Comparison of ENCODE assay signal across 7 cellular contexts in the genomic region with DNA sequence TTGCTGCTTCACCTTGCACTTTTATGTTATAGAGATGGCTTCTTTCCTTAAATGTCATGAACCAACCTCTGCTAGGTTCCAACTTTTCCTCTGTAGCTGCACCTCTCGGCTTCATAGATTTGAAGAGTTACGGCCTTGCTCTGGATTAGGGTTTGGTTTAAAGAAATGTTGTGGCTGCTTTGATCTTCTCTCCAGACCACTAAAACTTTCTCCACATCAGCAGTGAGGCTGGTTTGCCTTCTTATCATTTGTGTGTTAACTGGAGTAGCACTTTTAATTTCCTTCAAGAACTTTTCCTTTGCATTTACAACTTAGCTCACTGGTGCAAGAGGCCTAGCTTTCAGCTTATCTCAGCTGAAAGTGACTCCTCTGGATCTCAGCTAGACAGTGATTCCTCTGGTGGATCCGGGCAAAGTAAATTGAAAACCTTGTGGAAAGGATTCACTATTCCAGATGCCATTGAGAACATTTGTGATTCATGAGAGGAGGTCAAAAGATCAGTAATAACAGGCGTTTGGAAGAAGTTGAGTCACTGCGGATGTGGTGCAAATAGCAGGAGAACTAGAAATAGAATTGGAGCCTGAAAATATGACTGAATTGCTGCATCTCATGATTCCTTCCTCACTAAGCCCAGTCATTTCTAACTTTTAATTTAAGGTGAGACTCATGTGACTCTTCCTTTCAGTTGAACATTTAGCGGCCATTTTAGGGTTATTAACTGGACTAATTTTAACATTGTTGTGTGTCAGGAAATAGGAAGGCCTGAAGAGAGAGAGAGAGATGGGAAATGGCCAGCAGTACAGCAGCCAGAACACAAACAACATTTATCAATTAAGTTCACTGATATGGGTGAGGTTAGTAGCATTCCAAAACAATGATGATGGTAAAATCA. TPM values are rescaled to one million over a fixed set of nuclear protein-coding genes. Genes with fewer than 3 reads are reported as not detected.
DNase-seq lines count a peak whose midpoint lies in the region; ATAC-seq and TF ChIP-seq lines count a peak whose summit lies in the region.

No MANE protein-coding gene starts in this region.

- TF ChIP-seq CTCF in left lung (IDR thresholded peaks at IDR 0.05), result no peak

- intact Hi-C loops in left lung (cut with DNase I), result no loop called here

- DNase-seq in T1000 (lab: John Stamatoyannopoulos, UW) (peak; percentile 39), left lung (no peak), GDM1 (lab: John Stamatoyannopoulos, UW) (no peak)
- DNase-seq in stimulated activated CD4-positive, alpha-beta T cell treated with anti-CD3 and anti-CD28 coated beads, Interleukin-4, amount 100 ng/mL, for 1 hour, result no peak
- no peak for DNase-seq in central memory CD4-positive, alpha-beta T cell

- H3K27ac ChIP-seq in left lung, result peak overlapping the region; percentile 42 to 68

- H3K4me1 ChIP-seq in left lung, result no peaks in the 10 kb centered on the region

- peak; percentile 73 for ATAC-seq in GM18909 (IDR thresholded peaks at IDR 0.05; ENCODE audit: poor library complexity, unreplicated experiment)
- peak; percentile 79 for ATAC-seq in HG02973 (IDR thresholded peaks at IDR 0.05; ENCODE audit: unreplicated experiment)
- ATAC-seq in left lung, result peak; percentile 69

- H3K27me3 ChIP-seq in left lung, result no peaks in the 10 kb centered on the region

- H3K36me3 ChIP-seq in left lung, result no peaks in the 10 kb centered on the region

- H3K9me3 ChIP-seq in left lung, result no peaks in the 10 kb centered on the region

- H3K4me3 ChIP-seq in left lung, result no peak overlapping the region

RNA-seq across cellular contexts. Expression of a gene that starts 16.2 kb away (rescaled TPM):
- total RNA-seq in left lung, result 10 to 100 TPM in 1 of 2 donors, 1 to 10 TPM in 1; 7.9 to 32.3 TPM
